In the genomic region with DNA sequence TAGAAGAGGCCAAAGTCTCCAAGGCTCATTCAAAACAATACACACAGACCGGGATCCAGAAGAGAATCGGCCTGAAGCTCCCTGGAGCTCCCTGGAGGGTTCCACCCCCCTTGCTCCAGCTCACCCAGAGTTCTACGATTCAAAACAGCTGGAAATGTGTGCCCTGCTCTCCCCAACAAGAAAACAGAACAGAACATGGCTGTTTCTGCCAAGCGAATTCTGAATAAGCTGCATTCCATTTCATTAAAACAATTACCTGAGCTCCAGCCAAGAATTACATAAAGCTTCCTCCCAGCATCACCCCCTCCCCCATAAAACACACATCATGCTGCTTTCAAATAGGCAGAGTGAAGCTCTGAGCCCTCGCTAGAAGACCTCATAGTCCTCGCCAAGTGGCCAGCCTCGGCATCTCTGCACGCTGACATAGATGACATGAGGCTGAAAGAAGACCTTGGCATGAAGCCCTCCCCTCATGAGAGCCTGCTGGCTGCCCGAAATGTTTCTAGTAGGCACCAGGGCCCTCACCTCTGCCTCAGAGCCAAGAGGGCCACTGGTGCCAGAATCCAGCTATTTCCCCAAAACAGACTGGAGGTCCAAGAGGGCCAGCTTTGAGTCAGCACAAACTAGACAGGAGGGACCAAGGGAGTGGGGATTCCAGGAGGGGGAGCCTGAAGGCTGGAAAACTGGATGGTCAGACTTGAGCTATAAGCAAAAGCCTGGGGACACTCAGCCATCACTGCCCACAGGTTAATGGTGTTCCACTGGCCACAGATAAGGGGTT, we compare ENCODE assay signal across 9 cellular contexts. TPM values are rescaled to one million over a fixed set of nuclear protein-coding genes. Genes with fewer than 3 reads are reported as not detected.
DNase-seq lines count a peak whose midpoint lies in the region; ATAC-seq lines count a peak whose summit lies in the region.
"Had no signal": no experiment of that assay in that cellular context is flagged by ENCODE, and none has a peak within 500 bp of the region (broad histone marks: within the 10 kb centered on the region; RNA-seq: fewer than 3 reads in every experiment).

No MANE protein-coding gene starts in this region.

- no peaks in the 10 kb centered on the region for H3K27me3 ChIP-seq in thymus (ENCODE audit: control insufficient read depth, insufficient read depth)

- H3K36me3 Mint-ChIP-seq in activated CD4-positive, alpha-beta T cell treated with anti-CD3 and anti-CD28 coated beads, Interleukin-2, amount 10 ng/mL, durations not matched to agents 7 days and 5 days (ENCODE audit: low read depth) = peaks cover 63% of the 10 kb centered on the region

- H3K4me3 Mint-ChIP-seq in activated CD4-positive, alpha-beta T cell treated with anti-CD3 and anti-CD28 coated beads, Interleukin-2, amount 10 ng/mL, durations not matched to agents 7 days and 5 days = no peak overlapping the region

- 81% methylated on average over 9 of the region's 9 CpGs for WGBS in thymus

- H3K4me1 Mint-ChIP-seq in activated CD4-positive, alpha-beta T cell treated with anti-CD3 and anti-CD28 coated beads, Interleukin-2, amount 10 ng/mL, durations not matched to agents 7 days and 5 days = peaks cover 90% of the 10 kb centered on the region

- no peaks in the 10 kb centered on the region for H3K27me3 Mint-ChIP-seq in activated CD4-positive, alpha-beta T cell treated with anti-CD3 and anti-CD28 coated beads, Interleukin-2, amount 10 ng/mL, durations not matched to agents 7 days and 5 days

- CTCF ChIA-PET in activated CD4-positive, alpha-beta T cell treated with anti-CD3 and anti-CD28 coated beads, Interleukin-2, amount 10 ng/mL, durations not matched to agents 7 days and 5 days (lab: Charles Lee) = interaction anchor here (0.6 to 26.1 kb wide), 5 partner anchors 8 to 56 kb away, joined by 4 to 546 read pairs (median 5); partner anchors contain the start of genes PXN and RPLP0

- POLR2A ChIA-PET in activated CD4-positive, alpha-beta T cell treated with anti-CD3 and anti-CD28 coated beads, Interleukin-2, amount 10 ng/mL, durations not matched to agents 7 days and 5 days (lab: Charles Lee) = interaction anchor here (0.6 to 0.8 kb wide), 2 partner anchors 34 to 36 kb away, joined by 3 to 5 read pairs; partner anchors contain the start of genes RNU4-1 and RNU4-2

- no peaks in the 10 kb centered on the region for H3K9me3 Mint-ChIP-seq in activated CD4-positive, alpha-beta T cell treated with anti-CD3 and anti-CD28 coated beads, Interleukin-2, amount 10 ng/mL, durations not matched to agents 7 days and 5 days

- no peak for DNase-seq in activated CD4-positive, alpha-beta T cell treated with anti-CD3 and anti-CD28 coated beads, Interleukin-2, amount 10 ng/mL, durations not matched to agents 7 days and 5 days
- no peak for DNase-seq in activated CD4-positive, alpha-beta T cell treated with anti-CD3 and anti-CD28 coated beads for 1 hour
- DNase-seq in cerebellar cortex (ENCODE audit: low spot score) = peak; percentile 94
- no peak for DNase-seq in left lobe of liver (ENCODE audit: low spot score)
- no peak for DNase-seq in NCI-H1105 (lab: John Stamatoyannopoulos, UW)
- no peak for DNase-seq in HT-29 (ENCODE audit: low spot score)
- DNase-seq: DND-41 had no signal

- no peak overlapping the region for H3K4me3 ChIP-seq in thymus (ENCODE audit: low read length)

- ATAC-seq in left lobe of liver (peak; percentile 37), HG03565 (IDR thresholded peaks at IDR 0.05; ENCODE audit: unreplicated experiment) (no peak)

- H3K27ac ChIP-seq in thymus (ENCODE audit: low read depth) = peak overlapping the region; percentile 69

- peak overlapping the region; percentile 67 for H3K27ac Mint-ChIP-seq in activated CD4-positive, alpha-beta T cell treated with anti-CD3 and anti-CD28 coated beads, Interleukin-2, amount 10 ng/mL, durations not matched to agents 7 days and 5 days

- H3K36me3 ChIP-seq in thymus (ENCODE audit: control insufficient read depth, insufficient read depth) = no peaks in the 10 kb centered on the region

- no peaks in the 10 kb centered on the region for H3K4me1 ChIP-seq in thymus (ENCODE audit: control insufficient read depth, insufficient read depth, low read length)

- no peaks in the 10 kb centered on the region for H3K9me3 ChIP-seq in thymus (ENCODE audit: control insufficient read depth)

RNA-seq across cellular contexts. Expression of gene PXN, which starts 8.3 kb away (rescaled TPM):
- 100 to 1,000 TPM; 201 to 236 TPM for total RNA-seq in activated CD4-positive, alpha-beta T cell treated with anti-CD3 and anti-CD28 coated beads, Interleukin-2, amount 10 ng/mL, durations not matched to agents 7 days and 5 days
- 24.0 TPM for total RNA-seq in left lobe of liver
- 112 TPM for polyA plus RNA-seq in thymus
- total RNA-seq in HT-29 (2014; rRNA removed; shearing (Covaris generic)) = 59.7 and 63.0 TPM in 2 replicates

RNA-seq across cellular contexts. Expression of gene RNU4-2, which starts 34.5 kb away (rescaled TPM):
- total RNA-seq in activated CD4-positive, alpha-beta T cell treated with anti-CD3 and anti-CD28 coated beads, Interleukin-2, amount 10 ng/mL, durations not matched to agents 7 days and 5 days = 1,000 to 10,000 TPM; 1,162 to 3,350 TPM
- total RNA-seq in left lobe of liver = 3,631 TPM
- not detected for polyA plus RNA-seq in thymus
- under 0.01 TPM in 1 of 2 replicates, not detected in the other for total RNA-seq in HT-29 (2014; rRNA removed; shearing (Covaris generic))

RNA-seq across cellular contexts. Expression of gene RNU4-1, which starts 35.8 kb away (rescaled TPM):
- 1,000 to 10,000 TPM in 1 of 2 experiments, 100 to 1,000 TPM in 1; 672 to 1,846 TPM for total RNA-seq in activated CD4-positive, alpha-beta T cell treated with anti-CD3 and anti-CD28 coated beads, Interleukin-2, amount 10 ng/mL, durations not matched to agents 7 days and 5 days
- 1,949 TPM for total RNA-seq in left lobe of liver
- not detected for polyA plus RNA-seq in thymus
- total RNA-seq in HT-29 (2014; rRNA removed; shearing (Covaris generic)) = under 0.01 TPM in 1 of 2 replicates, not detected in the other

RNA-seq across cellular contexts. Expression of gene SIRT4, which starts 44.9 kb away (rescaled TPM):
- total RNA-seq in activated CD4-positive, alpha-beta T cell treated with anti-CD3 and anti-CD28 coated beads, Interleukin-2, amount 10 ng/mL, durations not matched to agents 7 days and 5 days = 1 to 10 TPM in 1 of 2 experiments, under 1 TPM in 1; 0.94 to 1.8 TPM
- 3.4 TPM for total RNA-seq in left lobe of liver
- 2.8 TPM for polyA plus RNA-seq in thymus
- 0.05 TPM in 1 of 2 replicates, not detected in the other for total RNA-seq in HT-29 (2014; rRNA removed; shearing (Covaris generic))

RNA-seq across cellular contexts. Expression of gene RPLP0, which starts 56.3 kb away (rescaled TPM):
- 1,000 to 10,000 TPM; 1,972 to 2,164 TPM for total RNA-seq in activated CD4-positive, alpha-beta T cell treated with anti-CD3 and anti-CD28 coated beads, Interleukin-2, amount 10 ng/mL, durations not matched to agents 7 days and 5 days
- 743 TPM for total RNA-seq in left lobe of liver
- 2,741 TPM for polyA plus RNA-seq in thymus
- total RNA-seq in HT-29 (2014; rRNA removed; shearing (Covaris generic)) = 5,263 and 5,354 TPM in 2 replicates

Comparison
In these comparisons a context has a peak if more than half of its experiments do, and no peak if none do; other contexts are left out.
1. RNA of gene RNU4-2, which starts 34.5 kb away (total RNA-seq): 3,631 TPM in left lobe of liver (single experiment) and 1,162 to 3,350 TPM in activated CD4-positive, alpha-beta T cell treated with anti-CD3 and anti-CD28 coated beads, Interleukin-2, amount 10 ng/mL, durations not matched to agents 7 days and 5 days; under 0.01 TPM in HT-29; every median in the first group is over 1,000 times any median in the second.
2. RNA of gene RNU4-1, which starts 35.8 kb away (total RNA-seq): 1,949 TPM in left lobe of liver (single experiment) and 672 to 1,846 TPM in activated CD4-positive, alpha-beta T cell treated with anti-CD3 and anti-CD28 coated beads, Interleukin-2, amount 10 ng/mL, durations not matched to agents 7 days and 5 days; under 0.01 TPM in HT-29; every median in the first group is over 100 times any median in the second.